Comparison of ENCODE assay signal across 13 cellular contexts in the genomic region with DNA sequence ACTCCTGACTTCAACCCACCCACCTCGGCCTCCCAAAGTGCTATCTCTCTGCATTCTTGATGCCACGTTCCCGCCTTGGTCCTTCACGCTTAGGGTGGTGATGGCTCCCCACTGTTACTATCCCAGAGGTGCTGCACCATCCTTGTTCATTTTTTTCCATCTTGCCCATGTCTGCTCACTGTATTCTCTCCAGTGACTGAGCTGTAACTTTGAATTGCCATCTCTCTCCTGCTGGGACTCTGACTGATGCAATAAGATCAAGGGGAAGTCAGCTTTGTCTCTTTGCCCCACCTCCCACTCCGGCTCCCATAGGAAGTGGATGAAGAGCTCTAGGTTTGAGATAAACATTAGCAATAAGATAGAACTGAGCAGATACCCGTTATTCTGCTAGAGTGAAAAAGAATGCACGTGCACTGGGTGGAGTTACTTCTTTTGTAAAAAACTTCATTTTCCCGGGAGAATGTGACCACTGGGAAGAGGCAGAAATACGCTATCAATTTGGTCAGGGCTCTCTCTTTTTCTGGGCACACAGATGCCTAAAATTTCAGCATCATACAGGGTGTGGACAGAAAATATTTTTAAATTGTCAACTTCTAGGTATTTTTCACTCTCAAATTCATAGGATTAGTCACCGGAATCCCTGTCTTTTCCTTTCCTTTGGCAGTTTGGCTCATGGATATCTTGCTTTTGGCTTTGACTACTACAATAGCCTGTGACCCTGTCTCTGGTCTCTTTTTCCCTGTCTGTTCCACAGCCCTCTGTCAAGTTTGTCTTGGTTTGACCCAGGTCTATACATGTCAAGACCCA.
A peak's percentile ranks its signal among the peaks of the same experiment; 100 is the strongest.
DNase-seq lines count a peak whose midpoint lies in the region; ATAC-seq lines count a peak whose summit lies in the region.
"Had no signal": no experiment of that assay in that cellular context is flagged by ENCODE, and none has a peak within 500 bp of the region (broad histone marks: within the 10 kb centered on the region; RNA-seq: fewer than 3 reads in every experiment).

No MANE protein-coding gene starts in this region.

- peaks cover 14 to 63% (median 39%) of the 10 kb centered on the region in 4 donors for H3K4me1 Mint-ChIP-seq in CD4-positive, CD25-positive, alpha-beta regulatory T cell
- peaks cover 62% of the 10 kb centered on the region for H3K4me1 Mint-ChIP-seq in activated naive CD8-positive, alpha-beta T cell treated with anti-CD3 and anti-CD28 coated beads, Interleukin-2, amount 10 ng/mL, durations not matched to agents 7 days and 5 days
- peaks cover 38 to 41% of the 10 kb centered on the region in 2 donors for H3K4me1 Mint-ChIP-seq in natural killer cell treated with Interleukin-12 subunit alpha and Interleukin-12 subunit beta and Interleukin-15 and Interleukin-18, amount 100 ng/mL, for 72 hours (ENCODE audit: low read depth in 2 of 2)

- no peaks in the 10 kb centered on the region for H3K27me3 Mint-ChIP-seq in CD4-positive, CD25-positive, alpha-beta regulatory T cell
- H3K27me3 Mint-ChIP-seq in activated naive CD8-positive, alpha-beta T cell treated with anti-CD3 and anti-CD28 coated beads, Interleukin-2, amount 10 ng/mL, durations not matched to agents 7 days and 5 days: no peaks in the 10 kb centered on the region
- H3K27me3 Mint-ChIP-seq in natural killer cell treated with Interleukin-12 subunit alpha and Interleukin-12 subunit beta and Interleukin-15 and Interleukin-18, amount 100 ng/mL, for 72 hours: no peaks in the 10 kb centered on the region

- H3K27ac ChIP-seq in CD4-positive, CD25-positive, alpha-beta regulatory T cell (ENCODE audit: insufficient read depth, low read length, poor library complexity, severe bottlenecking): no peak overlapping the region
- H3K27ac ChIP-seq in KOPT-K1 (ENCODE audit: low read depth, low read length, poor library complexity, severe bottlenecking): peak overlapping the region; percentile 70
- H3K27ac ChIP-seq: RWPE1 had no signal

- ATAC-seq in CD4-positive, CD25-positive, alpha-beta regulatory T cell (ENCODE audit: low read depth in 2 of 2): no peak
- no peak for ATAC-seq in activated naive CD8-positive, alpha-beta T cell treated with anti-CD3 and anti-CD28 coated beads, Interleukin-2, amount 10 ng/mL, durations not matched to agents 7 days and 5 days (ENCODE audit: low read depth)
- no peak for ATAC-seq in natural killer cell treated with Interleukin-12 subunit alpha and Interleukin-12 subunit beta and Interleukin-15 and Interleukin-18, amount 100 ng/mL, for 72 hours
- ATAC-seq: left cardiac atrium had no signal

- peaks cover 0 to 3% (median 0%) of the 10 kb centered on the region in 7 donors for H3K9me3 Mint-ChIP-seq in CD4-positive, CD25-positive, alpha-beta regulatory T cell
- H3K9me3 Mint-ChIP-seq in activated naive CD8-positive, alpha-beta T cell treated with anti-CD3 and anti-CD28 coated beads, Interleukin-2, amount 10 ng/mL, durations not matched to agents 7 days and 5 days: peaks cover 12% of the 10 kb centered on the region
- H3K9me3 Mint-ChIP-seq in natural killer cell treated with Interleukin-12 subunit alpha and Interleukin-12 subunit beta and Interleukin-15 and Interleukin-18, amount 100 ng/mL, for 72 hours: no peaks in the 10 kb centered on the region

- H3K4me3 ChIP-seq in CD4-positive, CD25-positive, alpha-beta regulatory T cell (ENCODE audit: low read depth, low read length): no peak overlapping the region
- H3K4me3 ChIP-seq: testis had no signal

- H3K27ac Mint-ChIP-seq in CD4-positive, CD25-positive, alpha-beta regulatory T cell: peak overlapping the region; percentile 93 to 97 (median 97)
- peak overlapping the region; percentile 99 for H3K27ac Mint-ChIP-seq in activated naive CD8-positive, alpha-beta T cell treated with anti-CD3 and anti-CD28 coated beads, Interleukin-2, amount 10 ng/mL, durations not matched to agents 7 days and 5 days
- H3K27ac Mint-ChIP-seq in natural killer cell treated with Interleukin-12 subunit alpha and Interleukin-12 subunit beta and Interleukin-15 and Interleukin-18, amount 100 ng/mL, for 72 hours: peak overlapping the region; percentile 89 to 93

- no peak for DNase-seq in CD4-positive, CD25-positive, alpha-beta regulatory T cell
- no peak for DNase-seq in activated naive CD8-positive, alpha-beta T cell treated with anti-CD3 and anti-CD28 coated beads, Interleukin-2, amount 10 ng/mL, durations not matched to agents 7 days and 5 days
- no peak for DNase-seq in natural killer cell treated with Interleukin-12 subunit alpha and Interleukin-12 subunit beta and Interleukin-15 and Interleukin-18, amount 100 ng/mL, for 72 hours (ENCODE audit: low spot score)
- DNase-seq in stimulated activated CD4-positive, alpha-beta T cell treated with anti-CD3 and anti-CD28 coated beads, Interleukin-4, amount 100 ng/mL, for 24 hours: no peak
- no peak for DNase-seq in NCI-H1092 (lab: John Stamatoyannopoulos, UW)
- DNase-seq in amniotic stem cell (lab: John Stamatoyannopoulos, UW): no peak
- no peak for DNase-seq in NCI-H1105 (lab: John Stamatoyannopoulos, UW)
- DNase-seq: DND-41; left cardiac atrium; stimulated activated CD4-positive, alpha-beta T cell treated with anti-CD3 and anti-CD28 coated beads, Interleukin-12 subunit alpha, Interleukin-12 subunit beta, amount 100 ng/mL, for 4 hours; testis had no signal

- H3K4me1 ChIP-seq in CD4-positive, CD25-positive, alpha-beta regulatory T cell (ENCODE audit: control insufficient read depth, insufficient read depth, low read length, poor library complexity, severe bottlenecking): peaks cover 56% of the 10 kb centered on the region

- H3K36me3 Mint-ChIP-seq in CD4-positive, CD25-positive, alpha-beta regulatory T cell: peaks cover 5% of the 10 kb centered on the region
- H3K36me3 Mint-ChIP-seq in activated naive CD8-positive, alpha-beta T cell treated with anti-CD3 and anti-CD28 coated beads, Interleukin-2, amount 10 ng/mL, durations not matched to agents 7 days and 5 days: peaks cover 20% of the 10 kb centered on the region
- H3K36me3 Mint-ChIP-seq in natural killer cell treated with Interleukin-12 subunit alpha and Interleukin-12 subunit beta and Interleukin-15 and Interleukin-18, amount 100 ng/mL, for 72 hours: no peaks in the 10 kb centered on the region

- POLR2A ChIA-PET in activated naive CD8-positive, alpha-beta T cell treated with anti-CD3 and anti-CD28 coated beads, Interleukin-2, amount 10 ng/mL, durations not matched to agents 7 days and 5 days (lab: Charles Lee): interaction anchor here (0.8 to 4.0 kb wide), 5 partner anchors 22 to 147 kb away, joined by 3 to 70 read pairs (median 7); a partner anchor contains a TSS

- H3K9me3 ChIP-seq in CD4-positive, CD25-positive, alpha-beta regulatory T cell (ENCODE audit: control insufficient read depth in 2 of 2, low read length in 2 of 2): no peaks in the 10 kb centered on the region
- H3K9me3 ChIP-seq in KOPT-K1 (ENCODE audit: insufficient read depth, low read length, poor library complexity, severe bottlenecking): peaks cover 9% of the 10 kb centered on the region
- H3K9me3 ChIP-seq: testis had no signal

- no peaks in the 10 kb centered on the region for H3K36me3 ChIP-seq in CD4-positive, CD25-positive, alpha-beta regulatory T cell (ENCODE audit: control insufficient read depth, insufficient read depth, low read length)
- H3K36me3 ChIP-seq in KOPT-K1 (ENCODE audit: insufficient read depth, low read length): no peaks in the 10 kb centered on the region

- H3K4me3 Mint-ChIP-seq in CD4-positive, CD25-positive, alpha-beta regulatory T cell: peak overlapping the region; percentile 11 to 81 (median 55)
- H3K4me3 Mint-ChIP-seq in activated naive CD8-positive, alpha-beta T cell treated with anti-CD3 and anti-CD28 coated beads, Interleukin-2, amount 10 ng/mL, durations not matched to agents 7 days and 5 days: peak overlapping the region; percentile 74
- peak overlapping the region; percentile 46 for H3K4me3 Mint-ChIP-seq in natural killer cell treated with Interleukin-12 subunit alpha and Interleukin-12 subunit beta and Interleukin-15 and Interleukin-18, amount 100 ng/mL, for 72 hours

- no peaks in the 10 kb centered on the region for H3K27me3 ChIP-seq in CD4-positive, CD25-positive, alpha-beta regulatory T cell (ENCODE audit: control insufficient read depth, insufficient read depth, low read length)
- H3K27me3 ChIP-seq: testis had no signal
